In the genomic region with DNA sequence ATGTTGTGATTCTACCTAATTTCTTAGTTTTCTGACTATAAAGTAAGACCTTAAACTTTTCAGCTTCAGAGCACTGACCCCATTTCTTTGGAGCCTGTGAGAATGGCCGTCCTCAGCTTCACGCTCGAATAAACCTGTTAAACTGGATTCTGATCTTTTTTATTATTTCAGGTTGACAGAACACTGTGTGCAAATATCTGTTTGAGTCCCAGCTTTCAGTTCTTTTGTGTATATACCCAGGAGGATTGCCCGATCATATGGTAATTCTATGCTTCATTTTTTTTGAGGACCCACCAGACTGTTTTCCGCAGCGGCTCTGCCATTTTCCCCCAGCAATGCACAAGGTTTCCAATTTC, we compare ENCODE assay signal across 18 cellular contexts.
DNase-seq lines count a peak whose midpoint lies in the region; ATAC-seq and TF ChIP-seq lines count a peak whose summit lies in the region.
"Had no signal": no experiment of that assay in that cellular context is flagged by ENCODE, and none has a peak within 500 bp of the region (broad histone marks: within the 10 kb centered on the region; RNA-seq: fewer than 3 reads in every experiment).

No MANE protein-coding gene starts in this region.

- H3K4me3 ChIP-seq in BLaER1, result no peak overlapping the region
- H3K4me3 ChIP-seq: coronary artery, right atrium auricular region, spleen, stomach had no signal

- peak; percentile 1 for DNase-seq in DMS53 treated with DMSO at 0.1 percent for 48 hours (lab: John Stamatoyannopoulos, UW; ENCODE audit: unreplicated experiment)
- peak; percentile 90 for DNase-seq in NCI-H69 (lab: John Stamatoyannopoulos, UW)
- DNase-seq in UCSD-AML1 (lab: John Stamatoyannopoulos, UW; ENCODE audit: unreplicated experiment), result no peak
- DNase-seq in GM19238 (ENCODE audit: insufficient read length, low spot score), result no peak
- DNase-seq: activated CD4-positive, CD25-positive, alpha-beta regulatory T cell treated with anti-CD3 and anti-CD28 coated beads, Interleukin-2, amount 50 U/mL, for 72 hours; activated CD8-positive, alpha-beta memory T cell treated with anti-CD3 and anti-CD28 coated beads for 24 hours; activated naive CD4-positive, alpha-beta T cell; activated T-cell treated with anti-CD3 and anti-CD28 coated beads, Interleukin-2, amount 50 U/mL, for 24 hours; H9; mammary epithelial cell; spleen; stomach; trophoblast cell had no signal

- H3K27ac Mint-ChIP-seq in nephron, result peak overlapping the region; percentile 30 to 83 (median 46)
- H3K27ac Mint-ChIP-seq: activated T-cell treated with anti-CD3 and anti-CD28 coated beads, Interleukin-2, amount 50 U/mL, for 24 hours; H9 had no signal

- H4K20me1 ChIP-seq in BLaER1, result no peaks in the 10 kb centered on the region

- H3K4me3 Mint-ChIP-seq in nephron, result no peak overlapping the region
- H3K4me3 Mint-ChIP-seq: activated T-cell treated with anti-CD3 and anti-CD28 coated beads, Interleukin-2, amount 50 U/mL, for 24 hours; H9 had no signal

- H3K9me3 Mint-ChIP-seq in nephron, result no peaks in the 10 kb centered on the region

- H3K27me3 ChIP-seq in BLaER1, result no peaks in the 10 kb centered on the region
- H3K27me3 ChIP-seq: right atrium auricular region had no signal

- no peak for ATAC-seq in HG02938 (IDR thresholded peaks at IDR 0.05; ENCODE audit: unreplicated experiment)

- 0 out of 2 replicates have a peak overlapping the region, but pooled peaks have one; percentile 13 for H3K4me2 ChIP-seq in BLaER1

- H3K27me3 Mint-ChIP-seq in nephron (ENCODE audit: low read depth), result peaks cover 59% of the 10 kb centered on the region

- no peak for TF ChIP-seq CTCF in nephron (IDR thresholded peaks at IDR 0.05; ENCODE audit: unreplicated experiment in 3 of 3)

- no peaks in the 10 kb centered on the region for H3K4me1 Mint-ChIP-seq in nephron

- H3K9me3 ChIP-seq in BLaER1, result peaks cover 7% of the 10 kb centered on the region
- H3K9me3 ChIP-seq: right atrium auricular region, stomach had no signal

- H3K9ac ChIP-seq in BLaER1, result no peak overlapping the region

- H3K4me1 ChIP-seq in BLaER1, result peaks cover 11% of the 10 kb centered on the region
- H3K4me1 ChIP-seq: right atrium auricular region, spleen, stomach had no signal

- H3K36me3 ChIP-seq in BLaER1, result no peaks in the 10 kb centered on the region
- H3K36me3 ChIP-seq: right atrium auricular region, spleen, stomach had no signal

- H3K36me3 Mint-ChIP-seq in nephron (ENCODE audit: low read depth), result no peaks in the 10 kb centered on the region

- no peak overlapping the region for H3K27ac ChIP-seq in BLaER1
- H3K27ac ChIP-seq: coronary artery, right atrium auricular region, spleen, stomach had no signal

Comparison
In these comparisons a context has a peak if more than half of its experiments do, and no peak if none do; other contexts are left out.
1. DNase-seq: peak in DMS53 treated with DMSO at 0.1 percent for 48 hours (single experiment) and NCI-H69 (single experiment); none in UCSD-AML1 (single experiment) and GM19238 (single experiment).